ENCODE assay signal across 25 cellular contexts in the genomic region with DNA sequence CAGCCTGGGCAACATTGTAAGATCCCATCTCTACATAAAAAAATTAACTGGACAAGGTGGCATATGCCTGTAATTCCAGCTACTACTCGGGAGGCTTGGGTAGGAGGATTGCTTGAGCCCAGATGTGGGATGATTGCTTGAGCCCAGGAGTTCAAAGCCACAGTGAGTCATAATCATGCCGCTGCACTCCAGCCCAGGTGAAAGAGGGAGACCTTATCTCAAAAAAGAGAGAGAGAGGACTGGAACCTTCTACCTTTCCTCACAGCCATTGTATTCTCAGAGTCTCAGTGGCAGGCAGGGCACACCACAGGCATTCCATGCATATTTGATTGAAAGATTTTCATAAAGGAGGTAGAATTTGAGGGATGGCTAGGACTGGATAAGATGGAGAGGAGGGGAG.
DNase-seq lines count a peak whose midpoint lies in the region; ATAC-seq and TF ChIP-seq lines count a peak whose summit lies in the region.
"Had no signal": no experiment of that assay in that cellular context is flagged by ENCODE, and none has a peak within 500 bp of the region (broad histone marks: within the 10 kb centered on the region; RNA-seq: fewer than 3 reads in every experiment).

No MANE protein-coding gene starts in this region.

- H3K27me3 ChIP-seq in OCI-LY3 (ENCODE audit: low read depth, low read length) (peaks cover 13% of the 10 kb centered on the region), foreskin keratinocyte (peaks cover 2% of the 10 kb centered on the region), adrenal gland (no peaks in the 10 kb centered on the region)
- H3K27me3 ChIP-seq: BE2C had no signal

- no peaks in the 10 kb centered on the region for H3K27me3 Mint-ChIP-seq in Calu3 (ENCODE audit: unreplicated experiment)
- H3K27me3 Mint-ChIP-seq in stimulated activated memory B cell treated with anti-CD40 and anti-IgM and Interleukin-4, amounts not matched to agents 10 μg/mL and 1 μg/mL and 100 μg/mL, for 72 hours = peaks cover 11% of the 10 kb centered on the region
- H3K27me3 Mint-ChIP-seq: IgD-negative memory B cell had no signal

- TF ChIP-seq CTCF in Calu3 (IDR thresholded peaks at IDR 0.05; ENCODE audit: unreplicated experiment) (no peak), OCI-LY3 (IDR thresholded peaks at IDR 0.05; ENCODE audit: low read depth, low read length) (no peak), foreskin keratinocyte (conservative IDR thresholded peaks at IDR 0.05) (no peak), adrenal gland (IDR thresholded peaks at IDR 0.05) (no peak)

- no peak overlapping the region for H3K27ac Mint-ChIP-seq in Calu3 (ENCODE audit: unreplicated experiment)
- peak overlapping the region; percentile 47 for H3K27ac Mint-ChIP-seq in stimulated activated memory B cell treated with anti-CD40 and anti-IgM and Interleukin-4, amounts not matched to agents 10 μg/mL and 1 μg/mL and 100 μg/mL, for 72 hours
- H3K27ac Mint-ChIP-seq: IgD-negative memory B cell had no signal

- H3K27ac ChIP-seq in OCI-LY3 (ENCODE audit: low read length) = no peak overlapping the region
- H3K27ac ChIP-seq in foreskin keratinocyte = no peak overlapping the region
- H3K27ac ChIP-seq in adrenal gland = no peak overlapping the region
- H3K27ac ChIP-seq: 22Rv1, HL-60, RWPE1 had no signal

- BruUV-seq in Calu3 (replicated peaks; lab: Mats Ljungman, UMichigan) = no TSS peak

- H3K4me3 Mint-ChIP-seq in Calu3 (ENCODE audit: low read depth, unreplicated experiment) = no peak overlapping the region
- H3K4me3 Mint-ChIP-seq in stimulated activated memory B cell treated with anti-CD40 and anti-IgM and Interleukin-4, amounts not matched to agents 10 μg/mL and 1 μg/mL and 100 μg/mL, for 72 hours = no peak overlapping the region
- H3K4me3 Mint-ChIP-seq: IgD-negative memory B cell had no signal

- H3K4me3 ChIP-seq in OCI-LY3 (ENCODE audit: low read length) (no peak overlapping the region), adrenal gland (no peak overlapping the region)
- H3K4me3 ChIP-seq: HAP-1 had no signal

- WGBS in adrenal gland, 4 donors = 57 to 88% (median 85%) methylated on average over 1 to 2 of the region's 2 CpGs

- no peaks in the 10 kb centered on the region for H4K20me1 ChIP-seq in OCI-LY3 (ENCODE audit: insufficient read depth, low read length)

- intact Hi-C loops in Calu3 (cut with micrococcal nuclease; ENCODE audit: unreplicated experiment) (no loop called here), adrenal gland (cut with DNase I) (no loop called here)

- TF ChIP-seq POLR2A in adrenal gland (IDR thresholded peaks at IDR 0.05) = no peak

- CTCF ChIA-PET in Calu3 (lab: Charles Lee) = interaction anchor here (0.6 kb wide), 1 partner anchor 55 kb away, joined by 4 read pairs; no protein-coding TSS in a partner anchor

- no peak overlapping the region for H2AFZ ChIP-seq in OCI-LY3 (ENCODE audit: low read depth, low read length)

- peak; percentile 15 for DNase-seq in Calu3
- DNase-seq in foreskin keratinocyte = no peak
- DNase-seq in adrenal gland = no peak
- DNase-seq: BE2C, GOT3, NCI-H1092, NCI-H1417 treated with DMSO at 0.1 percent for 48 hours, NCI-H1694 treated with DMSO at 0.1 percent for 48 hours, NCI-H2081 treated with DMSO at 0.1 percent for 48 hours, NCI-H2171, NCI-H345, NCI-H510A treated with DMSO at 0.1 percent for 48 hours, NCI-H748 treated with DMSO at 0.1 percent for 48 hours, PC-3, SHP77 had no signal

- H3K36me3 Mint-ChIP-seq in Calu3 (ENCODE audit: insufficient read depth, unreplicated experiment) = no peaks in the 10 kb centered on the region
- no peaks in the 10 kb centered on the region for H3K36me3 Mint-ChIP-seq in stimulated activated memory B cell treated with anti-CD40 and anti-IgM and Interleukin-4, amounts not matched to agents 10 μg/mL and 1 μg/mL and 100 μg/mL, for 72 hours
- H3K36me3 Mint-ChIP-seq: IgD-negative memory B cell had no signal

- H3K4me1 ChIP-seq in OCI-LY3 (ENCODE audit: low read length) (peaks cover 24% of the 10 kb centered on the region), foreskin keratinocyte (no peaks in the 10 kb centered on the region), adrenal gland (replicated peaks in 1 of 2) (no peaks in the 10 kb centered on the region)
- H3K4me1 ChIP-seq: BE2C had no signal

- H3K9me3 Mint-ChIP-seq in Calu3 (ENCODE audit: low read depth, unreplicated experiment) = no peaks in the 10 kb centered on the region
- H3K9me3 Mint-ChIP-seq in stimulated activated memory B cell treated with anti-CD40 and anti-IgM and Interleukin-4, amounts not matched to agents 10 μg/mL and 1 μg/mL and 100 μg/mL, for 72 hours = peaks cover 7% of the 10 kb centered on the region
- H3K9me3 Mint-ChIP-seq: IgD-negative memory B cell had no signal

- H3K9me3 ChIP-seq in OCI-LY3 (ENCODE audit: insufficient read depth, low read length) (no peaks in the 10 kb centered on the region), adrenal gland (replicated peaks in 1 of 3) (no peaks in the 10 kb centered on the region)
- H3K9me3 ChIP-seq: BE2C, HAP-1 had no signal

- H3K79me2 ChIP-seq in OCI-LY3 (ENCODE audit: low read length) = no peaks in the 10 kb centered on the region

- H3K4me2 ChIP-seq in OCI-LY3 (ENCODE audit: low read length) = 0 out of 2 replicates have a peak overlapping the region, but pooled peaks have one; percentile 21

- H3K36me3 ChIP-seq in OCI-LY3 (replicated peaks; ENCODE audit: low read depth, low read length) (no peaks in the 10 kb centered on the region), adrenal gland (replicated peaks in 1 of 2) (no peaks in the 10 kb centered on the region)
- H3K36me3 ChIP-seq: BE2C, HAP-1 had no signal

- H3K9ac ChIP-seq in OCI-LY3 (ENCODE audit: low read length) = no peak overlapping the region

- peaks cover 9% of the 10 kb centered on the region for H3K4me1 Mint-ChIP-seq in Calu3 (ENCODE audit: low read depth, unreplicated experiment)
- H3K4me1 Mint-ChIP-seq in stimulated activated memory B cell treated with anti-CD40 and anti-IgM and Interleukin-4, amounts not matched to agents 10 μg/mL and 1 μg/mL and 100 μg/mL, for 72 hours = peaks cover 33% of the 10 kb centered on the region

- ATAC-seq in foreskin keratinocyte (peak; percentile 32), GM19463 (IDR thresholded peaks at IDR 0.05; ENCODE audit: unreplicated experiment) (no peak), GM18873 (IDR thresholded peaks at IDR 0.05; ENCODE audit: low FRiP score, unreplicated experiment) (no peak), GM21786 (IDR thresholded peaks at IDR 0.05; ENCODE audit: unreplicated experiment) (no peak)
- no peak for ATAC-seq in stimulated activated memory B cell treated with anti-CD40 and anti-IgM and Interleukin-4, amounts not matched to agents 10 μg/mL and 1 μg/mL and 100 μg/mL, for 72 hours
- ATAC-seq: PC-3 had no signal
